In genomic region chr7:12233175-12233574, GRCh38 we compare ENCODE assay signal across 29 cellular contexts. TPM values are rescaled to one million over a fixed set of nuclear protein-coding genes. Genes with fewer than 3 reads are reported as not detected.
A peak's percentile ranks its signal among the peaks of the same experiment; 100 is the strongest.
DNase-seq lines count a peak whose midpoint lies in the region; ATAC-seq, FAIRE-seq and TF ChIP-seq lines count a peak whose summit lies in the region.
"Had no signal": no experiment of that assay in that cellular context is flagged by ENCODE, and none has a peak within 500 bp of the region (broad histone marks: within the 10 kb centered on the region; RNA-seq: fewer than 3 reads in every experiment).

No MANE protein-coding gene starts in this region.

- no peak for TF ChIP-seq CTCF in uterus (IDR thresholded peaks at IDR 0.05)

- H3K36me3 Mint-ChIP-seq in activated naive CD8-positive, alpha-beta T cell treated with anti-CD3 and anti-CD28 coated beads, Interleukin-2, amount 50 U/mL, for 24 hours (ENCODE audit: low read depth), result peaks cover 34% of the 10 kb centered on the region

- H3K27me3 ChIP-seq in uterus, result no peaks in the 10 kb centered on the region
- H3K27me3 ChIP-seq: ascending aorta, gastroesophageal sphincter, MG63, tibial nerve had no signal

- no peaks in the 10 kb centered on the region for H3K36me3 ChIP-seq in uterus

- no peaks in the 10 kb centered on the region for H3K9me3 ChIP-seq in uterus
- H3K9me3 ChIP-seq: ascending aorta, gastroesophageal sphincter, MG63 had no signal

- H3K4me3 ChIP-seq in uterus, result no peak overlapping the region
- H3K4me3 ChIP-seq: ascending aorta, gastroesophageal sphincter, MG63, tibial nerve had no signal

- H3K27ac Mint-ChIP-seq in activated naive CD8-positive, alpha-beta T cell treated with anti-CD3 and anti-CD28 coated beads, Interleukin-2, amount 50 U/mL, for 24 hours, result no peak overlapping the region
- H3K27ac Mint-ChIP-seq: activated naive CD4-positive, alpha-beta T cell treated with anti-CD3 and anti-CD28 coated beads for 36 hours; activated T-cell treated with anti-CD3 and anti-CD28 coated beads, Interleukin-2, amount 50 U/mL, for 24 hours; stimulated activated naive CD8-positive, alpha-beta T cell treated with anti-CD3 and anti-CD28 coated beads, Interleukin-15, Interleukin-2, amounts not matched to agents 100 ng/mL and 50 ng/mL, for 24 hours; WTC11 had no signal

- TF ChIP-seq POLR2A in uterus (IDR thresholded peaks at IDR 0.05), result no peak

- H3K4me3 Mint-ChIP-seq in activated naive CD8-positive, alpha-beta T cell treated with anti-CD3 and anti-CD28 coated beads, Interleukin-2, amount 50 U/mL, for 24 hours, result no peak overlapping the region
- H3K4me3 Mint-ChIP-seq: activated CD8-positive, alpha-beta T cell treated with anti-CD3 and anti-CD28 coated beads for 36 hours; activated naive CD4-positive, alpha-beta T cell treated with anti-CD3 and anti-CD28 coated beads for 36 hours; activated T-cell treated with anti-CD3 and anti-CD28 coated beads, Interleukin-2, amount 50 U/mL, for 24 hours; central memory CD8-positive, alpha-beta T cell; neural crest cell; stimulated activated naive CD8-positive, alpha-beta T cell treated with anti-CD3 and anti-CD28 coated beads, Interleukin-15, Interleukin-2, amounts not matched to agents 100 ng/mL and 50 ng/mL, for 24 hours; WTC11 had no signal

- intact Hi-C loops in uterus (cut with DNase I; ENCODE audit: low total_unique reads), result no loop called here

- ATAC-seq in GM19328 (IDR thresholded peaks at IDR 0.05; ENCODE audit: unreplicated experiment) (peak; percentile 58), GM21717 (IDR thresholded peaks at IDR 0.05; ENCODE audit: unreplicated experiment) (peak; percentile 85), HG03066 (IDR thresholded peaks at IDR 0.05; ENCODE audit: low read depth, unreplicated experiment) (peak; percentile 80)
- ATAC-seq in activated naive CD8-positive, alpha-beta T cell treated with anti-CD3 and anti-CD28 coated beads, Interleukin-2, amount 50 U/mL, for 24 hours, result no peak
- ATAC-seq: activated CD8-positive, alpha-beta T cell treated with anti-CD3 and anti-CD28 coated beads for 36 hours; gastroesophageal sphincter; left lobe of liver; WTC11 had no signal

- H3K4me1 ChIP-seq in uterus, result no peaks in the 10 kb centered on the region
- H3K4me1 ChIP-seq: ascending aorta, gastroesophageal sphincter, tibial nerve had no signal

- H3K4me1 Mint-ChIP-seq in activated naive CD8-positive, alpha-beta T cell treated with anti-CD3 and anti-CD28 coated beads, Interleukin-2, amount 50 U/mL, for 24 hours, result peaks cover 11% of the 10 kb centered on the region
- H3K4me1 Mint-ChIP-seq: central memory CD8-positive, alpha-beta T cell; neural crest cell; WTC11 had no signal

- FAIRE-seq in A204.1 (lab: Jason Lieb, UNC), result peak; percentile 16
- FAIRE-seq: D721Med had no signal

- peaks cover 9% of the 10 kb centered on the region for H3K9me3 Mint-ChIP-seq in activated naive CD8-positive, alpha-beta T cell treated with anti-CD3 and anti-CD28 coated beads, Interleukin-2, amount 50 U/mL, for 24 hours
- H3K9me3 Mint-ChIP-seq: central memory CD8-positive, alpha-beta T cell had no signal

- H3K27me3 Mint-ChIP-seq in activated naive CD8-positive, alpha-beta T cell treated with anti-CD3 and anti-CD28 coated beads, Interleukin-2, amount 50 U/mL, for 24 hours, result no peaks in the 10 kb centered on the region
- H3K27me3 Mint-ChIP-seq: activated CD8-positive, alpha-beta T cell treated with anti-CD3 and anti-CD28 coated beads for 36 hours; activated T-cell treated with anti-CD3 and anti-CD28 coated beads, Interleukin-2, amount 50 U/mL, for 24 hours; central memory CD8-positive, alpha-beta T cell; stimulated activated naive CD8-positive, alpha-beta T cell treated with anti-CD3 and anti-CD28 coated beads, Interleukin-15, Interleukin-2, amounts not matched to agents 100 ng/mL and 50 ng/mL, for 24 hours had no signal

- no peak overlapping the region for H3K27ac ChIP-seq in uterus
- H3K27ac ChIP-seq: 22Rv1, ascending aorta, gastroesophageal sphincter, tibial nerve had no signal

- DNase-seq in cerebellar cortex (ENCODE audit: low spot score), result no peak
- DNase-seq in uterus, result no peak
- DNase-seq in stimulated activated CD8-positive, alpha-beta memory T cell treated with anti-CD3 and anti-CD28 coated beads, Interleukin-4, amount 100 ng/mL, for 48 hours, result no peak
- DNase-seq in activated naive CD8-positive, alpha-beta T cell treated with anti-CD3 and anti-CD28 coated beads, Interleukin-2, amount 50 U/mL, for 24 hours, result no peak
- DNase-seq: activated CD8-positive, alpha-beta T cell treated with anti-CD3 and anti-CD28 coated beads for 36 hours; activated naive CD4-positive, alpha-beta T cell treated with anti-CD3 and anti-CD28 coated beads for 36 hours; activated T-cell treated with anti-CD3 and anti-CD28 coated beads, Interleukin-2, amount 50 U/mL, for 24 hours; erythroblast; MG63; NCI-H1436 treated with DMSO at 0.1 percent for 48 hours; NCI-H2171; NCI-H69; OCI-M1; SHP77 treated with DMSO at 0.1 percent for 48 hours; stimulated activated CD4-positive, alpha-beta T cell treated with anti-CD3 and anti-CD28 coated beads, Interleukin-2, amount 100 ng/mL, for 24 hours had no signal

RNA-seq across cellular contexts. Expression of gene TMEM106B, which starts 22.1 kb away (rescaled TPM):
- 100 to 1,000 TPM in 1 of 4 donors, 10 to 100 TPM in 3; 65.4 to 215 (median 76.0) TPM for total RNA-seq in uterus
